ENCODE assay signal across 33 cellular contexts in genomic region chr10:130652964-130653578, GRCh38.
"Had no signal": no experiment of that assay in that cellular context is flagged by ENCODE, and none has a peak within 500 bp of the region (broad histone marks: within the 10 kb centered on the region; RNA-seq: fewer than 3 reads in every experiment).

No MANE protein-coding gene starts in this region.

- H3K36me3 Mint-ChIP-seq: activated naive CD8-positive, alpha-beta T cell treated with anti-CD3 and anti-CD28 coated beads for 36 hours; T-cell had no signal

- H3K4me3 ChIP-seq: ascending aorta, cardiac muscle cell, MG63, Peyer's patch had no signal

- H3K27me3 ChIP-seq: ascending aorta, cardiac muscle cell, MG63, Peyer's patch had no signal

- H3K27me3 Mint-ChIP-seq: activated naive CD8-positive, alpha-beta T cell treated with anti-CD3 and anti-CD28 coated beads for 36 hours; activated T-helper 17 cell treated with anti-CD3 and anti-CD28 coated beads, Interleukin-2, amount 50 U/mL, for 72 hours had no signal

- H3K27ac ChIP-seq: ascending aorta, cardiac muscle cell, Peyer's patch, VCaP had no signal

- H3K27ac Mint-ChIP-seq: activated CD8-positive, alpha-beta T cell treated with anti-CD3 and anti-CD28 coated beads for 36 hours; activated naive CD8-positive, alpha-beta T cell treated with anti-CD3 and anti-CD28 coated beads for 36 hours; activated T-cell treated with anti-CD3 and anti-CD28 coated beads, Interleukin-2, amount 50 U/mL, for 72 hours; activated T-helper 17 cell treated with anti-CD3 and anti-CD28 coated beads, Interleukin-2, amount 50 U/mL, for 72 hours; T-cell; T-helper 17 cell had no signal

- H3K9me3 Mint-ChIP-seq: activated T-helper 17 cell treated with anti-CD3 and anti-CD28 coated beads, Interleukin-2, amount 50 U/mL, for 72 hours; T-cell had no signal

- H3K36me3 ChIP-seq: ascending aorta, cardiac muscle cell, MG63, Peyer's patch had no signal

- H3K4me1 Mint-ChIP-seq: activated naive CD8-positive, alpha-beta T cell treated with anti-CD3 and anti-CD28 coated beads for 36 hours; activated T-helper 17 cell treated with anti-CD3 and anti-CD28 coated beads, Interleukin-2, amount 50 U/mL, for 72 hours; T-cell; T-helper 17 cell had no signal

- ATAC-seq: activated CD8-positive, alpha-beta T cell treated with anti-CD3 and anti-CD28 coated beads for 36 hours; activated T-cell treated with anti-CD3 and anti-CD28 coated beads, Interleukin-2, amount 50 U/mL, for 72 hours; activated T-helper 17 cell treated with anti-CD3 and anti-CD28 coated beads, Interleukin-2, amount 50 U/mL, for 72 hours; PC-3; SK-N-SH treated with all-trans-retinoic acid at 6 μM for 48 hours; T-cell; T-helper 17 cell had no signal

- H3K4me1 ChIP-seq: ascending aorta, Peyer's patch had no signal

- H3K4me3 Mint-ChIP-seq: activated CD8-positive, alpha-beta T cell treated with anti-CD3 and anti-CD28 coated beads for 36 hours; activated naive CD8-positive, alpha-beta T cell treated with anti-CD3 and anti-CD28 coated beads for 36 hours; activated T-cell treated with anti-CD3 and anti-CD28 coated beads, Interleukin-2, amount 50 U/mL, for 72 hours; activated T-helper 17 cell treated with anti-CD3 and anti-CD28 coated beads, Interleukin-2, amount 50 U/mL, for 72 hours; T-cell; T-helper 17 cell had no signal

- DNase-seq: activated CD4-positive, alpha-beta T cell treated with anti-CD3 and anti-CD28 coated beads for 1 hour; activated CD4-positive, alpha-beta T cell treated with anti-CD3 and anti-CD28 coated beads for 48 hours; activated CD4-positive, CD25-positive, alpha-beta regulatory T cell; activated CD8-positive, alpha-beta T cell treated with anti-CD3 and anti-CD28 coated beads for 36 hours; activated effector memory CD4-positive, alpha-beta T cell treated with anti-CD3 and anti-CD28 coated beads, Interleukin-2, amount 50 U/mL, for 16 hours; activated naive CD4-positive, alpha-beta T cell; activated naive CD4-positive, alpha-beta T cell treated with anti-CD3 and anti-CD28 coated beads, Interleukin-2, amount 50 U/mL, for 16 hours; activated naive CD8-positive, alpha-beta T cell treated with anti-CD3 and anti-CD28 coated beads for 36 hours; activated T-cell treated with anti-CD3 and anti-CD28 coated beads, Interleukin-2, amount 50 U/mL, for 1 hour; activated T-cell treated with anti-CD3 and anti-CD28 coated beads, Interleukin-2, amount 50 U/mL, for 72 hours; amniotic stem cell; Kasumi-1; KG1; NCI-H1048; NCI-H1105 treated with DMSO at 0.1 percent for 48 hours; NCI-H1436; NCI-H1694; NCI-H1930; NCI-H345; NCI-H524 treated with DMSO at 0.1 percent for 48 hours; NK-92 treated with Interleukin-12 subunit alpha and Interleukin-12 subunit beta, amount 100 ng/mL, for 24 hours; PC-3; Peyer's patch; RPMI8226; SIG-M5; T-cell; T-helper 17 cell had no signal

- H3K9me3 ChIP-seq: ascending aorta, MG63, Peyer's patch had no signal
